Comparison of ENCODE assay signal across 1 cellular context in genomic region chr3:48501196-48501595, GRCh38.
TF ChIP-seq lines count a peak whose summit lies in the region.

No MANE protein-coding gene starts in this region.

TF ChIP-seq in HCT116, 20 proteins besides CTCF, POLR2A, EP300 and RAD21:
- TF ChIP-seq REST (IDR thresholded peaks at IDR 0.05; ENCODE audit: low read depth) = no peak
- no peak for TF ChIP-seq ZNF274 (IDR thresholded peaks at IDR 0.05; ENCODE audit: low read depth, low read length)
- no peak for TF ChIP-seq TCF7L2 (IDR thresholded peaks at IDR 0.05; ENCODE audit: borderline replicate concordance, extremely low read depth, insufficient read depth, insufficient read length)
- TF ChIP-seq ZFX (IDR thresholded peaks at IDR 0.05) = no peak
- TF ChIP-seq ELF1 (IDR thresholded peaks at IDR 0.05; ENCODE audit: borderline replicate concordance, low read depth) = no peak
- TF ChIP-seq EZH2 (IDR thresholded peaks at IDR 0.05) = no peak
- no peak for TF ChIP-seq POLR2AphosphoS5 (IDR thresholded peaks at IDR 0.05; ENCODE audit: low read depth, low read length)
- no peak for TF ChIP-seq EZH2phosphoT487 (IDR thresholded peaks at IDR 0.05; ENCODE audit: borderline replicate concordance)
- no peak for TF ChIP-seq FOSL1 (IDR thresholded peaks at IDR 0.05; ENCODE audit: low read depth)
- no peak for TF ChIP-seq SIN3A (IDR thresholded peaks at IDR 0.05; ENCODE audit: low read depth)
